ENCODE assay signal across 19 cellular contexts in the genomic region with DNA sequence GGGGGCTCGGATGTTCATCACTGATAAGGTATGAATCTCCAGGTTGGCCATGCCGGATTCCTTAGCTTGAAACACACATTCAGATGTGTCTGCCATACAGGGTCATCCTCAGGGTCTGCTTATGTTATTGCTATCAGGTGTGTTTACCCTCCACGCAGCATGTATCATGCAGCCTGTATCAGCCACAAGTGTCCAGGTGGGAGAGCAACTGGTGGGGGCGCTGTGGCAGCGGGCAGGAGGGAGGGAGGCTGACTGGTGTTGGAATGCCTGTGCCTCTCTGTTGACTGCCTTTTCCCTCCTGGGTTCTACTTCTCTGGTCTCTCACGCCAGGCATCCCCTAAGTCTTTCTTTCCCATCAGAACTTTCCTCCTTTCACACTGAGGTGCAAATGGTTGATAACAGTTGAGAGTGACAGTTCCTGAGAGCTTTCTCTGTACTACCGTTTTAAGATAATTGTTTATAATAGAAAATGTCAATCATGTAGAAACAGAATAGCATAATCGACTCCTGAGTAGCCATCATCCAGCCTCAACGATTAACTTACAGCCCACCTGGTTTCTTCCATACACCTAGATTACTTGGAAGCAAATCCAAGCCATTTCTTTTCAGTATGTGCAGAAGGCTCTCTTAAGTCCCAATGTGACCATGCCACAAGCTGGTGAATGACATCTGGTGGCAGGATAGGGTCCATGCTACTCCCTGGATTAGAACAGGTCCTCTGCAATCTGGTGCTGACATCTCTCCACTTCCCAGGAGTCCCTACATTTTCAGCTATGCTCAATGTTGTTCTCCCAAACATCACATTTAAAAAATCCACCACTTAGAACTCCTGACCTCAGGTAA.
DNase-seq lines count a peak whose midpoint lies in the region; ATAC-seq and TF ChIP-seq lines count a peak whose summit lies in the region.
"Had no signal": no experiment of that assay in that cellular context is flagged by ENCODE, and none has a peak within 500 bp of the region (broad histone marks: within the 10 kb centered on the region; RNA-seq: fewer than 3 reads in every experiment).

No MANE protein-coding gene starts in this region.

- H3K4ac ChIP-seq in H9 (ENCODE audit: low read depth, low read length), result no peak overlapping the region
- no peak overlapping the region for H3K4ac ChIP-seq in mesendoderm (ENCODE audit: low read depth, low read length)

- no peak overlapping the region for H3K27ac ChIP-seq in H9 (ENCODE audit: insufficient read length, low read depth, low read length)
- peak overlapping the region; percentile 96 for H3K27ac ChIP-seq in caudate nucleus (ENCODE audit: low read depth, low read length)
- no peak overlapping the region for H3K27ac ChIP-seq in mesendoderm (ENCODE audit: low read depth, low read length)
- H3K27ac ChIP-seq: KMS-11, PC-9 had no signal

- peaks cover 4 to 5% of the 10 kb centered on the region in 2 experiments; a peak in 3 of 4 replicates for H3K4me1 Mint-ChIP-seq in H9

- no CpG with 5 or more reads among the region's 9 CpGs for WGBS in H9 (ENCODE audit: extremely low coverage, insufficient read length, low lambda C conversion rate)
- WGBS in mesendoderm (ENCODE audit: extremely low coverage, insufficient coverage, low lambda C conversion rate), result no CpG with 5 or more reads among the region's 9 CpGs

- H3T11ph ChIP-seq in H9 (ENCODE audit: low read length), result no peak overlapping the region

- H3K27me3 ChIP-seq in H9 (ENCODE audit: insufficient read depth, low read length), result no peaks in the 10 kb centered on the region
- H3K27me3 ChIP-seq in mesendoderm (ENCODE audit: insufficient read depth, low read length, poor library complexity), result no peaks in the 10 kb centered on the region

- H3K79me2 ChIP-seq in H9 (ENCODE audit: insufficient read depth, low read length) (no peaks in the 10 kb centered on the region), mesendoderm (ENCODE audit: control insufficient read depth, insufficient read depth, low read length) (no peaks in the 10 kb centered on the region)

- H3K23ac ChIP-seq in H9 (ENCODE audit: insufficient read length, low read depth, low read length) (no peak overlapping the region), mesendoderm (ENCODE audit: low read length) (no peak overlapping the region)

- H3K56ac ChIP-seq in H9 (ENCODE audit: insufficient read length, low read depth, low read length) (no peak overlapping the region), mesendoderm (ENCODE audit: low read length) (no peak overlapping the region)

- no peaks in the 10 kb centered on the region for H3K36me3 ChIP-seq in mesendoderm (ENCODE audit: control insufficient read depth, insufficient read depth, low read length)

- no peaks in the 10 kb centered on the region; the same call in 1 of the 2 replicates for H3K27me3 Mint-ChIP-seq in H9 (ENCODE audit: low read depth)

- H2BK120ac ChIP-seq in H9 (ENCODE audit: low read depth, low read length, poor library complexity, severe bottlenecking), result no peak overlapping the region
- H2BK120ac ChIP-seq in mesendoderm (ENCODE audit: low read depth, low read length), result no peak overlapping the region

- H3K9me3 ChIP-seq in H9 (ENCODE audit: control insufficient read depth, low read depth, low read length), result no peaks in the 10 kb centered on the region

- TF ChIP-seq CTCF in H9 (conservative IDR thresholded peaks at IDR 0.05), result peak; percentile 43

- no peak overlapping the region for H4K5ac ChIP-seq in H9 (ENCODE audit: insufficient read length, low read depth, low read length)
- no peak overlapping the region for H4K5ac ChIP-seq in mesendoderm (ENCODE audit: low read length)

- no peak overlapping the region for H2BK12ac ChIP-seq in H9 (ENCODE audit: insufficient read length, low read depth, low read length)

- H3K23me2 ChIP-seq in H9 (ENCODE audit: insufficient read length, low read depth, low read length, poor library complexity, severe bottlenecking), result no peaks in the 10 kb centered on the region

- no peak overlapping the region for H2AK5ac ChIP-seq in H9 (ENCODE audit: insufficient read length, low read length)
- H2AK5ac ChIP-seq in mesendoderm (ENCODE audit: low read length), result no peak overlapping the region

- H4K8ac ChIP-seq in H9 (replicated peaks; ENCODE audit: insufficient read length, low read depth, low read length), result no peak overlapping the region
- no peak overlapping the region for H4K8ac ChIP-seq in mesendoderm (ENCODE audit: low read depth, low read length)

- no peak overlapping the region for H3K4me3 ChIP-seq in mesendoderm (ENCODE audit: low read length)
- H3K4me3 ChIP-seq: PC-9 had no signal

- no peak overlapping the region for H3K14ac ChIP-seq in H9 (ENCODE audit: insufficient read depth, low read length)

- H3K36me3 Mint-ChIP-seq in H9 (ENCODE audit: insufficient read depth in 1 of 3, low read depth in 3 of 3), result peaks cover 0 to 3% (median 0%) of the 10 kb centered on the region in 3 experiments; a peak in 2 of 7 replicates
- H3K36me3 Mint-ChIP-seq: CD8-positive, alpha-beta T cell had no signal

- H2BK5ac ChIP-seq in H9 (ENCODE audit: insufficient read length, low read length), result no peak overlapping the region
- H2BK5ac ChIP-seq in mesendoderm (ENCODE audit: low read length), result no peak overlapping the region

- H3K9ac ChIP-seq in H9 (ENCODE audit: extremely low read depth, insufficient read length, low read length), result no peak overlapping the region
- H3K9ac ChIP-seq in mesendoderm (ENCODE audit: low read length), result no peak overlapping the region
- H3K9ac ChIP-seq: KMS-11 had no signal

- H4K91ac ChIP-seq in H9 (ENCODE audit: insufficient read length, low read depth, low read length), result no peak overlapping the region

- ATAC-seq in HG03108 (IDR thresholded peaks at IDR 0.05; ENCODE audit: unreplicated experiment) (no peak), GM19328 (IDR thresholded peaks at IDR 0.05; ENCODE audit: unreplicated experiment) (no peak)
- ATAC-seq: CD8-positive, alpha-beta T cell had no signal

- DNase-seq in ELF-1 (ENCODE audit: low read depth, low spot score), result peak; percentile 9
- DNase-seq in H9, result no peak
- DNase-seq in caudate nucleus (lab: John Stamatoyannopoulos, UW), result no peak
- peak; percentile 27 for DNase-seq in mesendoderm
- DNase-seq in glomerular visceral epithelial cell (ENCODE audit: extremely low spot score), result no peak
- no peak for DNase-seq in LoVo (ENCODE audit: low spot score)
- DNase-seq: ACHN; CD8-positive, alpha-beta T cell; EL; HFFc6; MM.1S; NCI-H1105 treated with DMSO at 0.1 percent for 48 hours; NCI-H187 treated with DMSO at 0.1 percent for 48 hours; NCI-H510A treated with DMSO at 0.1 percent for 48 hours; PC-9 had no signal

- no peak overlapping the region for H3K18ac ChIP-seq in H9 (ENCODE audit: insufficient read length, low read depth, low read length)
- H3K18ac ChIP-seq in mesendoderm (ENCODE audit: low read length), result no peak overlapping the region

- no peak overlapping the region for H2AFZ ChIP-seq in H9 (ENCODE audit: low read length)
- H2AFZ ChIP-seq: PC-9 had no signal

- H2BK20ac ChIP-seq in H9 (ENCODE audit: low read depth, low read length, poor library complexity, severe bottlenecking), result no peak overlapping the region

- H2BK15ac ChIP-seq in H9 (ENCODE audit: low read depth, low read length) (no peak overlapping the region), mesendoderm (replicated peaks; ENCODE audit: low read depth) (no peak overlapping the region)

- H3K4me2 ChIP-seq in H9 (ENCODE audit: insufficient read depth, insufficient read length, low read length) (no peak overlapping the region), mesendoderm (ENCODE audit: low read length) (no peak overlapping the region)
- H3K4me2 ChIP-seq: KMS-11, PC-9 had no signal

- H3K27ac Mint-ChIP-seq in H9, result peak overlapping the region in 1 of 3 experiments; percentile 85; a peak in 1 of 7 replicates
- H3K27ac Mint-ChIP-seq: B cell; CD8-positive, alpha-beta T cell; HFFc6 had no signal

- no peaks in the 10 kb centered on the region for H3K4me1 ChIP-seq in H9 (ENCODE audit: insufficient read depth, low read length)
- H3K4me1 ChIP-seq in mesendoderm (ENCODE audit: control insufficient read depth, low read depth, low read length), result no peaks in the 10 kb centered on the region

- H3K4me3 Mint-ChIP-seq in H9, result no peak overlapping the region
- H3K4me3 Mint-ChIP-seq: B cell; CD8-positive, alpha-beta T cell; HFFc6 had no signal

- no peaks in the 10 kb centered on the region for H4K20me1 ChIP-seq in H9 (ENCODE audit: control insufficient read depth, insufficient read depth, insufficient read length)

- H3K79me1 ChIP-seq in H9 (ENCODE audit: insufficient read depth, low read depth, low read length, poor library complexity, severe bottlenecking) (no peaks in the 10 kb centered on the region), mesendoderm (ENCODE audit: low read length) (no peaks in the 10 kb centered on the region)

- H3K9me3 Mint-ChIP-seq in H9, result peaks cover 5 to 8% of the 10 kb centered on the region in 2 experiments; a peak in 3 of 5 replicates
- H3K9me3 Mint-ChIP-seq: HFFc6 had no signal

Comparison
In these comparisons a context has a peak if more than half of its experiments do, and no peak if none do; other contexts are left out.
1. DNase-seq: peak in ELF-1 (single experiment) and mesendoderm (single experiment); none in H9 (single experiment), caudate nucleus (0 of 61), glomerular visceral epithelial cell (single experiment) and LoVo (single experiment).